14 cellular contexts compared by ENCODE assay signal in the genomic region with DNA sequence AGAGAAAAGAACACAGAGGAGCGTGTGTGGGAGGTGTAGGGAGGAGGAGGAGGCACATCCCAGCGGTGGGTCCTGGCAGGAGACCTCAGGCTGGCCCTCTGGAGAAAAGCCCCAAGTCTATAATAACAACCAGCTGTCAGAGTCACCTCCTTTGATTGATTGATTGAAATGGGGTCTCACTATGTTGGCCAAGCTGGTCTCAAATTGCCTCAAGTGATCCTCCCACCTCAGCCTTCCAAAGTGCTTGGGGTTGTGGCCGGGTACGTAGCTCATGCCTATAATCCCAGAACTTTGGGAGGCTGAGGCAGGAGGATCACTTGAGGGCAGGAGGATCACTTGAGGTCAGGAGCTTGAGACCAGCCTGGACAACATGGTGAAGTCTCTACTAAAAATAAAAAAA.
DNase-seq lines count a peak whose midpoint lies in the region; ATAC-seq and TF ChIP-seq lines count a peak whose summit lies in the region.
"Had no signal": no experiment of that assay in that cellular context is flagged by ENCODE, and none has a peak within 500 bp of the region (broad histone marks: within the 10 kb centered on the region; RNA-seq: fewer than 3 reads in every experiment).

No MANE protein-coding gene starts in this region.

- H3K4me1 Mint-ChIP-seq in activated CD4-positive, alpha-beta T cell treated with anti-CD3 and anti-CD28 coated beads, Interleukin-2, amount 10 ng/mL, durations not matched to agents 24 days and 14 days: peaks cover 58% of the 10 kb centered on the region
- peaks cover 61% of the 10 kb centered on the region for H3K4me1 Mint-ChIP-seq in central memory CD8-positive, alpha-beta T cell

- ATAC-seq in central memory CD8-positive, alpha-beta T cell (replicated peaks; ENCODE audit: extremely low read depth, poor library complexity, severe bottlenecking): no peak

- H3K4me3 Mint-ChIP-seq in activated CD4-positive, alpha-beta T cell treated with anti-CD3 and anti-CD28 coated beads, Interleukin-2, amount 10 ng/mL, durations not matched to agents 24 days and 14 days: peak overlapping the region; percentile 78
- peak overlapping the region; percentile 72 for H3K4me3 Mint-ChIP-seq in central memory CD8-positive, alpha-beta T cell
- H3K4me3 Mint-ChIP-seq: HFFc6 had no signal

- no peaks in the 10 kb centered on the region for H3K9me2 ChIP-seq in MM.1S (replicated peaks; ENCODE audit: insufficient read depth, low read length)

- H2AFZ ChIP-seq in OCI-LY3 (ENCODE audit: low read depth, low read length) (no peak overlapping the region), MM.1S (ENCODE audit: low read length) (no peak overlapping the region)

- H3K4me3 ChIP-seq in OCI-LY3 (ENCODE audit: low read length) (no peak overlapping the region), skeletal muscle tissue (ENCODE audit: low read length in 3 of 3) (no peak overlapping the region), MM.1S (ENCODE audit: low read length) (no peak overlapping the region)
- H3K4me3 ChIP-seq: lung, thoracic aorta had no signal

- H3F3A ChIP-seq in MM.1S (ENCODE audit: insufficient read depth, low read length): no peaks in the 10 kb centered on the region

- H3K36me3 ChIP-seq in OCI-LY3 (replicated peaks; ENCODE audit: low read depth, low read length): no peaks in the 10 kb centered on the region
- H3K36me3 ChIP-seq in skeletal muscle tissue (ENCODE audit: control insufficient read depth in 3 of 3, insufficient read depth in 3 of 3, low read length in 3 of 3): peaks cover 8 to 21% (median 19%) of the 10 kb centered on the region in 3 donors
- H3K36me3 ChIP-seq in MM.1S (replicated peaks; ENCODE audit: insufficient read depth, low read length): no peaks in the 10 kb centered on the region
- H3K36me3 ChIP-seq: thoracic aorta had no signal

- peak overlapping the region; percentile 93 for H3K27ac Mint-ChIP-seq in activated CD4-positive, alpha-beta T cell treated with anti-CD3 and anti-CD28 coated beads, Interleukin-2, amount 10 ng/mL, durations not matched to agents 24 days and 14 days
- H3K27ac Mint-ChIP-seq in central memory CD8-positive, alpha-beta T cell (ENCODE audit: low read depth): peak overlapping the region; percentile 99
- H3K27ac Mint-ChIP-seq: HFFc6 had no signal

- H3K4me2 ChIP-seq in OCI-LY3 (ENCODE audit: low read length) (peak overlapping the region; percentile 49), MM.1S (ENCODE audit: low read depth, low read length) (no peak overlapping the region)
- H3K4me2 ChIP-seq: KMS-11 had no signal

- no peak for DNase-seq in activated CD4-positive, alpha-beta T cell treated with anti-CD3 and anti-CD28 coated beads, Interleukin-2, amount 10 ng/mL, durations not matched to agents 24 days and 14 days
- no peak for DNase-seq in activated CD4-positive, alpha-beta T cell treated with anti-CD3 and anti-CD28 coated beads for 48 hours
- no peak for DNase-seq in central memory CD8-positive, alpha-beta T cell (ENCODE audit: low spot score in 2 of 2)
- no peak for DNase-seq in stimulated activated naive CD4-positive, alpha-beta T cell (lab: John Stamatoyannopoulos, UW)
- DNase-seq in MM.1S (no peak), NCI-H2107 (lab: John Stamatoyannopoulos, UW) (no peak)
- DNase-seq: head of caudate nucleus, HFFc6, posterior cingulate gyrus had no signal

- H3K9me3 Mint-ChIP-seq in activated CD4-positive, alpha-beta T cell treated with anti-CD3 and anti-CD28 coated beads, Interleukin-2, amount 10 ng/mL, durations not matched to agents 24 days and 14 days: no peaks in the 10 kb centered on the region
- no peaks in the 10 kb centered on the region for H3K9me3 Mint-ChIP-seq in central memory CD8-positive, alpha-beta T cell
- H3K9me3 Mint-ChIP-seq: HFFc6 had no signal

- H3K79me2 ChIP-seq in OCI-LY3 (ENCODE audit: low read length) (no peaks in the 10 kb centered on the region), MM.1S (ENCODE audit: low read length) (no peaks in the 10 kb centered on the region)

- H3K4me1 ChIP-seq in OCI-LY3 (ENCODE audit: low read length): peaks cover 69% of the 10 kb centered on the region
- H3K4me1 ChIP-seq in skeletal muscle tissue (ENCODE audit: control insufficient read depth in 3 of 3, insufficient read depth in 3 of 3, low read length in 3 of 3): peaks cover 72 to 83% (median 76%) of the 10 kb centered on the region in 3 donors
- H3K4me1 ChIP-seq in MM.1S (ENCODE audit: low read length): peaks cover 10% of the 10 kb centered on the region

- TF ChIP-seq CTCF in OCI-LY3 (IDR thresholded peaks at IDR 0.05; ENCODE audit: low read depth, low read length): no peak
- no peak for TF ChIP-seq CTCF in MM.1S (IDR thresholded peaks at IDR 0.05; ENCODE audit: low read length)

- no peaks in the 10 kb centered on the region for H3K36me3 Mint-ChIP-seq in activated CD4-positive, alpha-beta T cell treated with anti-CD3 and anti-CD28 coated beads, Interleukin-2, amount 10 ng/mL, durations not matched to agents 24 days and 14 days (ENCODE audit: low read depth)
- H3K36me3 Mint-ChIP-seq in central memory CD8-positive, alpha-beta T cell (ENCODE audit: insufficient read depth): peaks cover 8% of the 10 kb centered on the region

- H3K27me3 ChIP-seq in OCI-LY3 (ENCODE audit: low read depth, low read length): peaks cover 3% of the 10 kb centered on the region; the same call in 1 of the 2 replicates
- H3K27me3 ChIP-seq in skeletal muscle tissue (ENCODE audit: control insufficient read depth in 3 of 3, insufficient read depth in 3 of 3, low read length in 3 of 3): no peaks in the 10 kb centered on the region
- H3K27me3 ChIP-seq in MM.1S (replicated peaks; ENCODE audit: insufficient read depth, low read length): no peaks in the 10 kb centered on the region

- H3K27ac ChIP-seq in OCI-LY3 (ENCODE audit: low read length) (no peak overlapping the region), skeletal muscle tissue (ENCODE audit: low read depth, low read length) (peak overlapping the region; percentile 89), MM.1S (ENCODE audit: low read length) (no peak overlapping the region)
- H3K27ac ChIP-seq: KMS-11, thoracic aorta had no signal

- intact Hi-C loops in activated CD4-positive, alpha-beta T cell treated with anti-CD3 and anti-CD28 coated beads, Interleukin-2, amount 10 ng/mL, durations not matched to agents 24 days and 14 days (cut with micrococcal nuclease): loop anchor here (2.0 to 5.0 kb wide), 2 partner anchors 134 to 484 kb away; partner anchors contain the start of genes EEPD1 and SEPTIN7

- H3K9ac ChIP-seq in OCI-LY3 (ENCODE audit: low read length): no peak overlapping the region
- H3K9ac ChIP-seq in skeletal muscle tissue (ENCODE audit: low read depth in 1 of 3, low read length in 3 of 3): peak overlapping the region in 2 of 3 donors; percentile 41 to 70
- H3K9ac ChIP-seq in MM.1S (ENCODE audit: low read length): no peak overlapping the region
- H3K9ac ChIP-seq: KMS-11 had no signal

- no peaks in the 10 kb centered on the region for H4K20me1 ChIP-seq in OCI-LY3 (ENCODE audit: insufficient read depth, low read length)
- no peaks in the 10 kb centered on the region for H4K20me1 ChIP-seq in MM.1S (ENCODE audit: insufficient read depth, low read length)

- no peaks in the 10 kb centered on the region for H3K27me3 Mint-ChIP-seq in activated CD4-positive, alpha-beta T cell treated with anti-CD3 and anti-CD28 coated beads, Interleukin-2, amount 10 ng/mL, durations not matched to agents 24 days and 14 days
- H3K27me3 Mint-ChIP-seq in central memory CD8-positive, alpha-beta T cell: no peaks in the 10 kb centered on the region

- H3K9me3 ChIP-seq in OCI-LY3 (ENCODE audit: insufficient read depth, low read length): no peaks in the 10 kb centered on the region
- no peaks in the 10 kb centered on the region for H3K9me3 ChIP-seq in skeletal muscle tissue (ENCODE audit: control insufficient read depth in 3 of 3, low read length in 3 of 3)
- no peaks in the 10 kb centered on the region for H3K9me3 ChIP-seq in MM.1S (replicated peaks; ENCODE audit: insufficient read depth, low read length)
- H3K9me3 ChIP-seq: thoracic aorta had no signal

Comparison
In these comparisons a context has a peak if more than half of its experiments do, and no peak if none do; other contexts are left out.
1. H3K9ac ChIP-seq: peak in skeletal muscle tissue (2 of 3); none in OCI-LY3 (single experiment) and MM.1S (single experiment).